14 cellular contexts compared by ENCODE assay signal in the genomic region with DNA sequence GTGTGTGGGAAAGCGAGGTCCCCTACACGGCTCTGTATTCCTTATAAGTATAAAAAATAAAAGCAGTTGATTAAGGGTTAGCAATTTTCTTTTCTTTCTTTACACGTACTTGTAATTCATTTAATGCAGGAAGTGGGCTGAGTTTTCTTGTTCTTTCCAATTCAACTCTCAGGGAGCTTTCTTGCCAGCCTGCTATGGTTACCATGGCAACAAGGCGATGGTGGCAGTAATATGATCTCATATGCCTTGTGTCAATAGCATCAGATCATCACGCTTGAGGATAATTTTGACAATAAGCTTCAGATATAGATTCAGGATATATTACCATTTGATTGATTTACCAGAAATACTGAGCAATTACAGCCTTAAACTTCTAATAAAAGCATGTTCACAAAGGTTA.
DNase-seq lines count a peak whose midpoint lies in the region; ATAC-seq lines count a peak whose summit lies in the region.
"Had no signal": no experiment of that assay in that cellular context is flagged by ENCODE, and none has a peak within 500 bp of the region (broad histone marks: within the 10 kb centered on the region; RNA-seq: fewer than 3 reads in every experiment).

No MANE protein-coding gene starts in this region.

- ATAC-seq in GM19328 (IDR thresholded peaks at IDR 0.05; ENCODE audit: unreplicated experiment) (no peak), HG03342 (IDR thresholded peaks at IDR 0.05; ENCODE audit: unreplicated experiment) (no peak), HG02763 (IDR thresholded peaks at IDR 0.05; ENCODE audit: unreplicated experiment) (no peak)
- ATAC-seq: activated CD4-positive, CD25-positive, alpha-beta regulatory T cell treated with anti-CD3 and anti-CD28 coated beads, Interleukin-2, amount 50 U/mL, for 24 hours; esophagus mucosa had no signal

- intact Hi-C loops in head of caudate nucleus (cut with DNase I) = no loop called here

- DNase-seq in DMS53 (lab: John Stamatoyannopoulos, UW) = peak; percentile 98
- DNase-seq in NCI-H1436 treated with DMSO at 0.1 percent for 48 hours (lab: John Stamatoyannopoulos, UW) = peak; percentile 90
- peak; percentile 91 for DNase-seq in NCI-H748 (lab: John Stamatoyannopoulos, UW; ENCODE audit: unreplicated experiment)
- peak in 29 of 42 donors; percentile 20 to 84 (median 52) for DNase-seq in head of caudate nucleus
- DNase-seq in activated CD8-positive, alpha-beta memory T cell treated with anti-CD3 and anti-CD28 coated beads for 24 hours = no peak
- DNase-seq: activated naive CD8-positive, alpha-beta T cell treated with anti-CD3 and anti-CD28 coated beads, Interleukin-2, amount 10 ng/mL, durations not matched to agents 7 days and 5 days; activated T-cell treated with anti-CD3 and anti-CD28 coated beads, Interleukin-2, amount 50 U/mL, for 1 hour; GF-D8; mammary epithelial cell had no signal
